ENCODE assay signal across 1 cellular context in the genomic region with DNA sequence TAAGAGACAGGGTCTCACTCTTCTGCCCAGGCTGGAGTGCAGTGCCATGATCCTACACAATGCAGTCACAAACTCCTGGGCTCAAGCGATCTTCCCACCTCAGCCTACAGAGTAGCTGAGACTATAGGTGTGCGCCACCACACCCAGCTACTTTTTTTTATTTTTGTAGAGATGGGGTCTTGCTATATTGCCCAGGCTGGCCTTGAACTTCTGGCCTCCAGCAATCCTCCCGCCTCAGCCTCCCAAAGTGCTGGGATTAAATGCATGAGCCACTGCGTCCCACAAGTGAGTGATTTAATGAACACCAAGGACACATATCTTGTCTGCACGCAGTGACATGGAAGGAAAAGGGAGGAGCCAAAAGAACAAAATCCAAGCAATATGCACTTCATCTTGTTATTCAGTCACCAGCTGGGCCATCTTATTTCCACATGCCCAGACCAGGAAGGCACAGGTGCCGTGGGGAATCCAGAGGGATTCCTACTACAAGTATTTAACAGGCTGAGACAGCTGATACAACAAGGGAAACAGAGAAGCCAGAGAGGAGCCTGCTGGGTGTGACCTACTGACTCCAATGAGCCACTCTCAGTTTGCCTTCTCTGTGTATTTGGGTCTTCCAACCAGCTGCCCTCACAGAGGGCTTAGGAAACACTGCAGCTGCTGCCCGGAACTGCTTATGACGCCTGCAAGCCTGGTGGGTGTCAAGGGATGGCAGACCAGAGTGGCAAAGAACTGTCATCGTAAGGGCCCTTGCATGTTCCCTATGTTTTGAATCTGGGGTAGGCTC.
TF ChIP-seq lines count a peak whose summit lies in the region.

No MANE protein-coding gene starts in this region.

TF ChIP-seq in K562, 482 proteins besides CTCF, POLR2A, EP300 and RAD21:
- TF ChIP-seq CTCFL (IDR thresholded peaks at IDR 0.05; ENCODE audit: borderline replicate concordance, insufficient read depth, low read depth, low read length, poor library complexity, severe bottlenecking) (no peak), SPI1 (IDR thresholded peaks at IDR 0.05; ENCODE audit: borderline replicate concordance, low read depth, low read length) (no peak), HDAC3 (IDR thresholded peaks at IDR 0.05; ENCODE audit: borderline replicate concordance, partially characterized antibody) (no peak), CREM (IDR thresholded peaks at IDR 0.05; ENCODE audit: low read depth) (no peak), RBM25 (IDR thresholded peaks at IDR 0.05; ENCODE audit: low read depth, low read length, severe bottlenecking) (peak; percentile 40), ZNF121 (CRISPR knock-in tag; conservative IDR thresholded peaks at IDR 0.05) (peak; percentile 97), ZFP1 (CRISPR knock-in tag; IDR thresholded peaks at IDR 0.05) (no peak), NFIX (CRISPR knock-in tag; IDR thresholded peaks at IDR 0.05; ENCODE audit: low read depth) (no peak), BCOR (IDR thresholded peaks at IDR 0.05) (0 out of 2 replicates have a peak, but pooled peaks have one; percentile 12), PCBP2 (IDR thresholded peaks at IDR 0.05; ENCODE audit: low read depth, low read length, poor library complexity, severe bottlenecking) (no peak), XRCC5 (IDR thresholded peaks at IDR 0.05; ENCODE audit: low read depth, low read length) (no peak), ETV6 (IDR thresholded peaks at IDR 0.05; ENCODE audit: borderline replicate concordance in 1 of 2, low read depth in 2 of 2, low read length in 1 of 2) (no peak), ETV6 (CRISPR knock-in tag; IDR thresholded peaks at IDR 0.05; ENCODE audit: borderline replicate concordance) (no peak), SRF (CRISPR knock-in tag; IDR thresholded peaks at IDR 0.05) (no peak), RFX5 (IDR thresholded peaks at IDR 0.05; ENCODE audit: low read depth, low read length) (no peak), MTA2 (IDR thresholded peaks at IDR 0.05; ENCODE audit: low read depth) (no peak), RNF2 (IDR thresholded peaks at IDR 0.05) (no peak), MTF1 (CRISPR knock-in tag; IDR thresholded peaks at IDR 0.05; ENCODE audit: borderline replicate concordance) (no peak), STAG1 (CRISPR knock-in tag; IDR thresholded peaks at IDR 0.05; ENCODE audit: borderline replicate concordance) (no peak)
- TF ChIP-seq, protein P1, sequence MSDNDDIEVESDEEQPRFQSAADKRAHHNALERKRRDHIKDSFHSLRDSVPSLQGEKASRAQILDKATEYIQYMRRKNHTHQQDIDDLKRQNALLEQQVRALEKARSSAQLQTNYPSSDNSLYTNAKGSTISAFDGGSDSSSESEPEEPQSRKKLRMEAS (CRISPR knock-in tag; IDR thresholded peaks at IDR 0.05), result no peak
